8 cellular contexts compared by ENCODE assay signal in the genomic region with DNA sequence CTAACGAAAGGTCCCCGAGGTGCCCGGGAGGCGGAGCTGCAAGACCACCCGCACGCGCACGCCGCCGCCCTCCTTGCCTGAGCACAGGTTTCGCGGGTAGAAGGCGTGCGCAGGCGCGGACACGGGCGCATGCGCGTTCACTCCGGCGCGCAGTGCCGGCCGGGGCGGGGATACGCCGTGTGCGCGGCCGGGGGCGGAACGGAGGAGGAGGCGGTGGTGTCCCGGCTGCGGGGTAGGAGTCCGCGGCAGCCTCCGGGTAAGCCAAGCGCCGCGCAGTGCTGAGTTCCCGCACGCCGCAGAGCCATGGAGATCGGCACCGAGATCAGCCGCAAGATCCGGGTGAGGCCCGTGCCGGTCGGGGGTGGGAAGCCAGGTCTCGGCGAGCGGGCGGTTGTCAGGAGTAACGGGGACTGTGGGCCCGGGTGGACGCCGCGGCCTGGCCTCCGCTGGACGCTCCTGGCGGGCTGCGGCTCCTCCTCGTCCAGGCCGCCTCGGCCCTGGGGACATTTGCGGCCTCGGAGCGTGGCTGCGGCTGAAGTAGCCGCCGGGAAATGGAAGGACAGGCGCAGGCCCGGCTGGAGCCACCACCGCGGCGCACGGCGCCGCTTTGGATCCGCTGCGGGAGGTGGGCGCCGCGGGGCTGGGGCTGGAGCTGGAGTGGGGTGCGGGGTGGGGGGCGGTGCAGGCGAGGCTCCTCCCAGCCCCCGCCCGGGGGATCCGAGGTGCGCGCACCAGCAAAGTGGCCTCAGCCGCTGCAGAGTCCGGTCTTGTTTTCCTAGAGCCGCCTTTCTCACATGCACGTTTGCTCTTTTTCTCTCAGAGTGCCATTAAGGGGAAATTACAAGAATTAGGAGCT. TPM values are rescaled to one million over a fixed set of nuclear protein-coding genes. Genes with fewer than 3 reads are reported as not detected.
A peak's percentile ranks its signal among the peaks of the same experiment; 100 is the strongest.
DNase-seq lines count a peak whose midpoint lies in the region; ATAC-seq and TF ChIP-seq lines count a peak whose summit lies in the region.

A gene with protein sequence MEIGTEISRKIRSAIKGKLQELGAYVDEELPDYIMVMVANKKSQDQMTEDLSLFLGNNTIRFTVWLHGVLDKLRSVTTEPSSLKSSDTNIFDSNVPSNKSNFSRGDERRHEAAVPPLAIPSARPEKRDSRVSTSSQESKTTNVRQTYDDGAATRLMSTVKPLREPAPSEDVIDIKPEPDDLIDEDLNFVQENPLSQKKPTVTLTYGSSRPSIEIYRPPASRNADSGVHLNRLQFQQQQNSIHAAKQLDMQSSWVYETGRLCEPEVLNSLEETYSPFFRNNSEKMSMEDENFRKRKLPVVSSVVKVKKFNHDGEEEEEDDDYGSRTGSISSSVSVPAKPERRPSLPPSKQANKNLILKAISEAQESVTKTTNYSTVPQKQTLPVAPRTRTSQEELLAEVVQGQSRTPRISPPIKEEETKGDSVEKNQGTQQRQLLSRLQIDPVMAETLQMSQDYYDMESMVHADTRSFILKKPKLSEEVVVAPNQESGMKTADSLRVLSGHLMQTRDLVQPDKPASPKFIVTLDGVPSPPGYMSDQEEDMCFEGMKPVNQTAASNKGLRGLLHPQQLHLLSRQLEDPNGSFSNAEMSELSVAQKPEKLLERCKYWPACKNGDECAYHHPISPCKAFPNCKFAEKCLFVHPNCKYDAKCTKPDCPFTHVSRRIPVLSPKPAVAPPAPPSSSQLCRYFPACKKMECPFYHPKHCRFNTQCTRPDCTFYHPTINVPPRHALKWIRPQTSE (plus strand): TSS at position 207 of the 856 bp plus-strand sequence. CDS start 97 bp downstream, at position 304.

- H3K79me2 ChIP-seq in OCI-LY3 (ENCODE audit: low read length): peaks cover 23% of the 10 kb centered on the region

- H3K4me3 ChIP-seq in HUES64 (ENCODE audit: low read length) (peak within 1 kb of the TSS; percentile 84), OCI-LY3 (ENCODE audit: low read length) (peak within 1 kb of the TSS; percentile 96), mononuclear cell (ENCODE audit: low read length) (peak within 1 kb of the TSS; percentile 89)

- peak; percentile 92 for ATAC-seq in GM21447 (IDR thresholded peaks at IDR 0.05; ENCODE audit: unreplicated experiment)

- DNase-seq in DMS 273 treated with DMSO at 0.1 percent for 48 hours (lab: John Stamatoyannopoulos, UW) (peak; percentile 73), activated T-cell treated with anti-CD3 and anti-CD28 coated beads for 1 hour (ENCODE audit: low read depth) (peak; percentile 84), epidermal melanocyte (ENCODE audit: insufficient read length, low spot score) (peak; percentile 82)
- DNase-seq in stimulated activated CD8-positive, alpha-beta memory T cell treated with anti-CD3 and anti-CD28 coated beads, Interleukin-4, amount 100 ng/mL, for 24 hours (ENCODE audit: low read depth): peak; percentile 80

- H3K9me3 ChIP-seq in HUES64 (ENCODE audit: insufficient read depth, low read depth, low read length) (no peaks in the 10 kb centered on the region), OCI-LY3 (ENCODE audit: insufficient read depth, low read length) (peaks cover 4% of the 10 kb centered on the region; the same call in 1 of the 2 replicates), mononuclear cell (ENCODE audit: low read depth, low read length) (peaks cover 5% of the 10 kb centered on the region)

- peak within 1 kb of the TSS; percentile 90 for H3K9ac ChIP-seq in HUES64 (ENCODE audit: low read depth, low read length)
- peak within 1 kb of the TSS; percentile 91 for H3K9ac ChIP-seq in OCI-LY3 (ENCODE audit: low read length)

- TF ChIP-seq CTCF in OCI-LY3 (IDR thresholded peaks at IDR 0.05; ENCODE audit: low read depth, low read length): peak; percentile 39; the same call in 1 of the 2 replicates

- peak within 1 kb of the TSS; percentile 93 for H3K4me2 ChIP-seq in OCI-LY3 (ENCODE audit: low read length)

- H4K20me1 ChIP-seq in OCI-LY3 (ENCODE audit: insufficient read depth, low read length): no peaks in the 10 kb centered on the region

- peaks cover 11% of the 10 kb centered on the region; the same call in 1 of the 2 replicates for H3K4me1 ChIP-seq in HUES64 (ENCODE audit: insufficient read depth, low read length)
- peaks cover 13% of the 10 kb centered on the region for H3K4me1 ChIP-seq in OCI-LY3 (ENCODE audit: low read length)
- H3K4me1 ChIP-seq in mononuclear cell (ENCODE audit: insufficient read depth, low read length): peaks cover 16% of the 10 kb centered on the region

- H3K27me3 ChIP-seq in HUES64 (ENCODE audit: insufficient read depth, low read length) (no peaks in the 10 kb centered on the region), OCI-LY3 (ENCODE audit: low read depth, low read length) (no peaks in the 10 kb centered on the region), mononuclear cell (ENCODE audit: insufficient read depth, low read length) (peaks cover 10% of the 10 kb centered on the region)

- H3K36me3 ChIP-seq in HUES64 (ENCODE audit: insufficient read depth, low read length) (peaks cover 29% of the 10 kb centered on the region), OCI-LY3 (replicated peaks; ENCODE audit: low read depth, low read length) (peaks cover 14% of the 10 kb centered on the region)

- H3K27ac ChIP-seq in HUES64 (ENCODE audit: low read depth, low read length): peak within 1 kb of the TSS; percentile 96
- peak within 1 kb of the TSS; percentile 58 for H3K27ac ChIP-seq in OCI-LY3 (ENCODE audit: low read length)

- H2AFZ ChIP-seq in OCI-LY3 (ENCODE audit: low read depth, low read length): peak within 1 kb of the TSS; percentile 88

- under 1% methylated on average over 99 of the region's 99 CpGs for WGBS in HUES64

RNA-seq across cellular contexts. Expression of the gene that starts here (rescaled TPM):
- 82.0 TPM for polyA plus RNA-seq in HUES64 (2013, experiment 1 of 2)
- polyA plus RNA-seq in HUES64 (2013, experiment 2 of 2): 70.1 TPM
- 31.2 TPM for total RNA-seq in mononuclear cell

Comparison
In these comparisons a context has a peak if more than half of its experiments do, and no peak if none do; other contexts are left out.
1. Peak in every context shown above with its lines: DNase-seq, ATAC-seq, H3K4me3 ChIP-seq and H3K27ac ChIP-seq.